In the genomic region with DNA sequence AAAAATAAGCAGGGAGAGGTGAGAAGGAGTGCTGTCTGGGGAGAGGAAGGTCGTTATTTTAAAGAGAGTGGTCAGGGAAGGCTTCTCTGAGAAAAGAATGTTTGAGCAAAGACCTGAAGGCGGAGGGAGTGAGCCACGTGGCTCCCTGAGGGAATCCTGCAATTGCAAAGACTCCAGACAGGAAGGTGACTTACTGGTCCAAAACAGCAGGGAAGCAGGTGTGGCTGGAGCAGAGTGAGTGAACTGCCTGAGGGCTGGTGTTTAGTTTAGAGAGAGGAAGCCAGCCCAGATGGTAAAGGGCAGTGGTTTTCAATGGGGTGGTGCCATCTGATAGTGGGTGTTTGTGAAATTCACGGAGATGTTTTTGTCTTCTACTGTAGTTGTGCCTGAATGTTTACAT, we compare ENCODE assay signal across 10 cellular contexts. TPM values are rescaled to one million over a fixed set of nuclear protein-coding genes. Genes with fewer than 3 reads are reported as not detected.
DNase-seq lines count a peak whose midpoint lies in the region; ATAC-seq, FAIRE-seq and TF ChIP-seq lines count a peak whose summit lies in the region.
"Had no signal": no experiment of that assay in that cellular context is flagged by ENCODE, and none has a peak within 500 bp of the region (broad histone marks: within the 10 kb centered on the region; RNA-seq: fewer than 3 reads in every experiment).

No MANE protein-coding gene starts in this region.

- POLR2A ChIA-PET in A549 (lab: Yijun Ruan, JAX) = no interaction called here

- peak in 1 of 2 experiments; percentile 22 for DNase-seq in A549 (ENCODE audit: low read depth in 1 of 2, low spot score in 1 of 2)
- peak; percentile 71 for DNase-seq in GDM1 (lab: John Stamatoyannopoulos, UW)
- peak; percentile 16 for DNase-seq in NCI-H510A (lab: John Stamatoyannopoulos, UW)
- peak; percentile 91 for DNase-seq in epithelial cell of esophagus (ENCODE audit: low read depth)
- DNase-seq in NK-92 treated with Interleukin-12 subunit alpha and Interleukin-12 subunit beta, amount 100 ng/mL, for 24 hours (lab: John Stamatoyannopoulos, UW) = no peak
- DNase-seq in NCI-H1694 treated with DMSO at 0.1 percent for 48 hours (lab: John Stamatoyannopoulos, UW) = no peak
- DNase-seq: HFFc6, Karpas-422 had no signal

- H3K4me3 ChIP-seq in A549 (no peak overlapping the region), epithelial cell of esophagus (ENCODE audit: low read length) (no peak overlapping the region)

- H3K9me3 ChIP-seq in A549 = 0 out of 3 replicates have a peak, but pooled peaks cover 7% of the 10 kb centered on the region

- TF ChIP-seq RAD21 in A549 (conservative IDR thresholded peaks at IDR 0.05 in 1 of 2, IDR thresholded peaks at IDR 0.05 in 1 of 2) = no peak

- no peak overlapping the region for H3K27ac ChIP-seq in A549

- TF ChIP-seq EP300 in A549 (IDR thresholded peaks at IDR 0.05) = no peak

- peak; percentile 7 for FAIRE-seq in A549 (lab: Jason Lieb, UNC)

- no peak for TF ChIP-seq CTCF in A549 (IDR thresholded peaks at IDR 0.05)
- TF ChIP-seq CTCF in epithelial cell of esophagus (IDR thresholded peaks at IDR 0.05; ENCODE audit: insufficient read depth, low read depth, low read length, missing control alignments) = no peak

- 19% methylated on average over 4 of the region's 4 CpGs for WGBS in A549 (ENCODE audit: missing lambda C conversion rate)

- 0 out of 3 replicates have a peak overlapping the region, but pooled peaks have one; percentile 20 for H3K4me2 ChIP-seq in A549

- ATAC-seq in A549 (peak in 1 of 2 experiments; percentile 57; a peak in 3 of 6 replicates), HG02852 (IDR thresholded peaks at IDR 0.05; ENCODE audit: unreplicated experiment) (no peak), GM21423 (IDR thresholded peaks at IDR 0.05; ENCODE audit: unreplicated experiment) (no peak)

- CTCF ChIA-PET in A549 (lab: Yijun Ruan, JAX) = interaction anchor here (1.9 kb wide), 1 partner anchor 21 kb away, joined by 6 read pairs; no protein-coding TSS in a partner anchor

- peaks cover 7% of the 10 kb centered on the region; the same call in 1 of the 3 replicates for H3K4me1 ChIP-seq in A549

- TF ChIP-seq POLR2A in A549 (IDR thresholded peaks at IDR 0.05; ENCODE audit: low read length) = no peak

TF ChIP-seq in A549, 52 proteins besides CTCF, POLR2A, EP300 and RAD21:
- TF ChIP-seq HOXA7 (CRISPR knock-in tag; IDR thresholded peaks at IDR 0.05) = no peak
- TF ChIP-seq FOSB (CRISPR knock-in tag; IDR thresholded peaks at IDR 0.05) = no peak
- no peak for TF ChIP-seq JUN (IDR thresholded peaks at IDR 0.05)
- no peak for TF ChIP-seq ZC3H11A (IDR thresholded peaks at IDR 0.05)
- no peak for TF ChIP-seq CBX2 (IDR thresholded peaks at IDR 0.05; ENCODE audit: borderline replicate concordance, low read depth)

RNA-seq across cellular contexts. Expression of a gene that starts 58.8 kb away (rescaled TPM):
- polyA plus RNA-seq in A549 (2011; rRNA removed) (162 and 174 TPM in 2 replicates), A549 (2017; fragmentation: RNase III; extraction: RNeasy Plus Mini Kit Qiagen cat#74134 plus additional on column Dnase treatment) (122 to 126 TPM (median 124 TPM) in 3 replicates)
- 68.1 and 68.2 TPM in 2 replicates for polyA plus RNA-seq in A549 (2012; cell fraction: cytosol; rRNA removed)
- polyA plus RNA-seq in A549 (2012; cell fraction: nucleus; rRNA removed) = 54.1 and 73.1 TPM in 2 replicates
- 51.7 and 55.4 TPM in 2 replicates for polyA minus RNA-seq in A549 (2011; rRNA and poly(A)+ RNA removed)

Comparison
In these comparisons a context has a peak if more than half of its experiments do, and no peak if none do; other contexts are left out.
1. DNase-seq: peak in GDM1 (single experiment), NCI-H510A (single experiment) and epithelial cell of esophagus (single experiment); none in NK-92 treated with Interleukin-12 subunit alpha and Interleukin-12 subunit beta, amount 100 ng/mL, for 24 hours (single experiment) and NCI-H1694 treated with DMSO at 0.1 percent for 48 hours (single experiment).